ENCODE assay signal across 11 cellular contexts in the genomic region with DNA sequence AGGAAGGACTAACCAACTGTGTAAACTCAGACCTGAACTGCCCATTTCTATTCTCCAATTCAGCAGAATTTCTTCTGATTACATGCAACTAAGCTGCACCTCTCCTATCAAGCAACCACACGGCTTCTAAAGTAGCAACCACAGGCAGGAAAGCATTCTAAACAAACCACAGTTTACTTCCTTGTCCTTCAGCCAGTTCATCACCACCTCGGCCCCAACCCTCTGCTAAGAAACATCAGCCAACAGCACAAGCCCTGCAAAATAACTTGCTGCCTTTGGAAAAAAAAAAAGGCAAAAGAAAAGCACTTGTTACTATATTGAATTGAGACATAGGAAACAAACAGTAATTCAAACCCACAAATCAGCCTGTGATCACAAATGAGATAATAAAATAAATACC.
DNase-seq lines count a peak whose midpoint lies in the region; ATAC-seq, FAIRE-seq and TF ChIP-seq lines count a peak whose summit lies in the region.
"Had no signal": no experiment of that assay in that cellular context is flagged by ENCODE, and none has a peak within 500 bp of the region (broad histone marks: within the 10 kb centered on the region; RNA-seq: fewer than 3 reads in every experiment).

No MANE protein-coding gene starts in this region.

- FAIRE-seq in kidney (lab: Jason Lieb, UNC), result no peak

- no peaks in the 10 kb centered on the region for H3K27me3 Mint-ChIP-seq in CD8-positive, alpha-beta memory T cell
- H3K27me3 Mint-ChIP-seq in activated T-cell treated with anti-CD3 and anti-CD28 coated beads, Interleukin-2, amount 50 U/mL, for 4 hours (ENCODE audit: low read depth), result no peaks in the 10 kb centered on the region
- H3K27me3 Mint-ChIP-seq in mesothelial cell of epicardium (ENCODE audit: low read depth), result no peaks in the 10 kb centered on the region
- H3K27me3 Mint-ChIP-seq: dendritic cell treated with granulocyte-macrophage colony-stimulating factor and Interleukin-4, amounts not matched to agents 40 ng/mL and 50 ng/mL, for 4 days had no signal

- no peak for TF ChIP-seq EP300 in gastroesophageal sphincter (IDR thresholded peaks at IDR 0.05)

- H3K4me3 ChIP-seq in CD8-positive, alpha-beta memory T cell (ENCODE audit: low read length), result peak overlapping the region; percentile 20
- H3K4me3 ChIP-seq in NB4 (ENCODE audit: low read depth, low read length), result no peak overlapping the region
- H3K4me3 ChIP-seq in kidney (ENCODE audit: low read length in 2 of 2), result no peak overlapping the region
- H3K4me3 ChIP-seq in gastroesophageal sphincter, result no peak overlapping the region
- H3K4me3 ChIP-seq: MG63 had no signal

- no peaks in the 10 kb centered on the region for H3K9me3 Mint-ChIP-seq in CD8-positive, alpha-beta memory T cell
- no peaks in the 10 kb centered on the region for H3K9me3 Mint-ChIP-seq in activated T-cell treated with anti-CD3 and anti-CD28 coated beads, Interleukin-2, amount 50 U/mL, for 4 hours
- H3K9me3 Mint-ChIP-seq in mesothelial cell of epicardium, result no peaks in the 10 kb centered on the region
- H3K9me3 Mint-ChIP-seq: dendritic cell treated with granulocyte-macrophage colony-stimulating factor and Interleukin-4, amounts not matched to agents 40 ng/mL and 50 ng/mL, for 4 days had no signal

- peaks cover 10% of the 10 kb centered on the region for H3K36me3 ChIP-seq in CD8-positive, alpha-beta memory T cell (ENCODE audit: insufficient read depth, low read length)
- H3K36me3 ChIP-seq in kidney (ENCODE audit: control insufficient read depth in 1 of 2, insufficient read depth in 2 of 2, low read length in 2 of 2) (no peaks in the 10 kb centered on the region), gastroesophageal sphincter (peaks cover 0 to 16% of the 10 kb centered on the region in 2 donors)
- H3K36me3 ChIP-seq: MG63 had no signal

- no peak overlapping the region for H3K27ac ChIP-seq in CD8-positive, alpha-beta memory T cell (ENCODE audit: low read depth, low read length)
- H3K27ac ChIP-seq in kidney (ENCODE audit: low read depth in 2 of 2, low read length in 2 of 2), result no peak overlapping the region
- no peak overlapping the region for H3K27ac ChIP-seq in gastroesophageal sphincter

- H3K9me3 ChIP-seq in CD8-positive, alpha-beta memory T cell (ENCODE audit: low read length), result no peaks in the 10 kb centered on the region
- no peaks in the 10 kb centered on the region for H3K9me3 ChIP-seq in kidney (ENCODE audit: control insufficient read depth in 1 of 2, low read length in 2 of 2)
- no peaks in the 10 kb centered on the region for H3K9me3 ChIP-seq in gastroesophageal sphincter
- H3K9me3 ChIP-seq: MG63 had no signal

- peaks cover 86 to 100% (median 98%) of the 10 kb centered on the region in 3 donors for H3K4me1 Mint-ChIP-seq in CD8-positive, alpha-beta memory T cell
- H3K4me1 Mint-ChIP-seq in activated T-cell treated with anti-CD3 and anti-CD28 coated beads, Interleukin-2, amount 50 U/mL, for 4 hours (ENCODE audit: low read depth), result peaks cover 87% of the 10 kb centered on the region
- peaks cover 12% of the 10 kb centered on the region for H3K4me1 Mint-ChIP-seq in mesothelial cell of epicardium

- H3K36me3 Mint-ChIP-seq in CD8-positive, alpha-beta memory T cell, result peaks cover 19 to 74% (median 22%) of the 10 kb centered on the region in 3 donors
- H3K36me3 Mint-ChIP-seq in activated T-cell treated with anti-CD3 and anti-CD28 coated beads, Interleukin-2, amount 50 U/mL, for 4 hours (ENCODE audit: insufficient read depth), result peaks cover 41% of the 10 kb centered on the region
- peaks cover 5% of the 10 kb centered on the region for H3K36me3 Mint-ChIP-seq in mesothelial cell of epicardium

- WGBS in gastroesophageal sphincter (ENCODE audit: low coverage in 1 of 2), 2 donors, result 17 to 100% methylated on average over 1 of the region's 2 CpGs

- POLR2A ChIA-PET in CD8-positive, alpha-beta memory T cell (lab: Charles Lee), result interaction anchor here (0.7 to 2.6 kb wide), 6 partner anchors 12 to 129 kb away, joined by 3 to 8 read pairs (median 3); no protein-coding TSS in a partner anchor

- ATAC-seq in activated T-cell treated with anti-CD3 and anti-CD28 coated beads, Interleukin-2, amount 50 U/mL, for 4 hours, result no peak
- ATAC-seq in HG03571 (IDR thresholded peaks at IDR 0.05; ENCODE audit: unreplicated experiment) (no peak), gastroesophageal sphincter (no peak), GM18909 (IDR thresholded peaks at IDR 0.05; ENCODE audit: poor library complexity, unreplicated experiment) (no peak)

- TF ChIP-seq CTCF in NB4 (IDR thresholded peaks at IDR 0.05; ENCODE audit: low read depth, low read length) (no peak), mesothelial cell of epicardium (IDR thresholded peaks at IDR 0.05; ENCODE audit: unreplicated experiment) (no peak), kidney (IDR thresholded peaks at IDR 0.05; ENCODE audit: borderline replicate concordance, extremely low read depth, insufficient read depth) (no peak), gastroesophageal sphincter (IDR thresholded peaks at IDR 0.05) (no peak)

- peak overlapping the region; percentile 43 to 91 (median 67) for H3K4me3 Mint-ChIP-seq in CD8-positive, alpha-beta memory T cell
- peak overlapping the region; percentile 48 for H3K4me3 Mint-ChIP-seq in activated T-cell treated with anti-CD3 and anti-CD28 coated beads, Interleukin-2, amount 50 U/mL, for 4 hours
- H3K4me3 Mint-ChIP-seq in mesothelial cell of epicardium, result no peak overlapping the region
- H3K4me3 Mint-ChIP-seq: dendritic cell treated with granulocyte-macrophage colony-stimulating factor and Interleukin-4, amounts not matched to agents 40 ng/mL and 50 ng/mL, for 4 days had no signal

- no peaks in the 10 kb centered on the region for H3K27me3 ChIP-seq in CD8-positive, alpha-beta memory T cell (ENCODE audit: insufficient read depth, low read length, poor library complexity, severe bottlenecking)
- H3K27me3 ChIP-seq in gastroesophageal sphincter, result no peaks in the 10 kb centered on the region
- H3K27me3 ChIP-seq: MG63 had no signal

- TF ChIP-seq POLR2A in NB4 (IDR thresholded peaks at IDR 0.05; ENCODE audit: extremely low read depth, insufficient read length) (no peak), gastroesophageal sphincter (IDR thresholded peaks at IDR 0.05) (no peak)

- CTCF ChIA-PET in CD8-positive, alpha-beta memory T cell (lab: Charles Lee), result interaction anchor here (0.7 to 3.0 kb wide), 6 partner anchors 12 to 140 kb away, joined by 4 to 24 read pairs (median 6); partner anchors contain the start of gene NFATC2

- H3K27ac Mint-ChIP-seq in CD8-positive, alpha-beta memory T cell, result peak overlapping the region; percentile 99 to 100 (median 100)
- peak overlapping the region; percentile 9 for H3K27ac Mint-ChIP-seq in mesothelial cell of epicardium
- H3K27ac Mint-ChIP-seq: dendritic cell treated with granulocyte-macrophage colony-stimulating factor and Interleukin-4, amounts not matched to agents 40 ng/mL and 50 ng/mL, for 4 days had no signal

- H3K4me1 ChIP-seq in CD8-positive, alpha-beta memory T cell (ENCODE audit: insufficient read depth, low read length), result peaks cover 87% of the 10 kb centered on the region
- H3K4me1 ChIP-seq in kidney (ENCODE audit: control insufficient read depth in 1 of 2, insufficient read depth in 1 of 2, low read depth in 1 of 2, low read length in 2 of 2) (no peaks in the 10 kb centered on the region), gastroesophageal sphincter (no peaks in the 10 kb centered on the region)

- DNase-seq in CD8-positive, alpha-beta memory T cell, result peak; percentile 25 to 82 (median 47)
- DNase-seq in NB4 (ENCODE audit: low read depth) (peak; percentile 56), mesothelial cell of epicardium (ENCODE audit: low spot score in 2 of 2, unreplicated experiment in 2 of 2) (no peak), kidney (no peak)
- DNase-seq in activated T-cell treated with anti-CD3 and anti-CD28 coated beads, Interleukin-2, amount 50 U/mL, for 4 hours, result peak; percentile 30
- DNase-seq: MG63, SW 1271 had no signal

- intact Hi-C loops in kidney (cut with DNase I), result no loop called here

- no peak overlapping the region for H3K9ac ChIP-seq in kidney (ENCODE audit: low read length in 2 of 2)

Comparison
In these comparisons a context has a peak if more than half of its experiments do, and no peak if none do; other contexts are left out.
1. DNase-seq: peak in CD8-positive, alpha-beta memory T cell (5 of 5), NB4 (single experiment) and activated T-cell treated with anti-CD3 and anti-CD28 coated beads, Interleukin-2, amount 50 U/mL, for 4 hours (single experiment); none in mesothelial cell of epicardium (0 of 2) and kidney (single experiment).